In genomic region chr19:2236285-2237050, GRCh38 we compare ENCODE assay signal across 8 cellular contexts. TPM values are rescaled to one million over a fixed set of nuclear protein-coding genes. Genes with fewer than 3 reads are reported as not detected.
DNase-seq lines count a peak whose midpoint lies in the region; ATAC-seq and TF ChIP-seq lines count a peak whose summit lies in the region.

TSS of gene PLEKHJ1 (minus strand) at chr19:2236329. CDS start at chr19:2236248, 81 bp downstream.
TSS of gene SF3A2 (plus strand) at chr19:2236824. CDS start at chr19:2243419, 6,595 bp downstream.

- CTCF ChIA-PET in activated CD4-positive, alpha-beta T cell treated with anti-CD3 and anti-CD28 coated beads for 36 hours (lab: Charles Lee): interaction anchor here (0.6 to 4.5 kb wide), 5 partner anchors 18 to 156 kb away, joined by 3 to 52 read pairs (median 6); no protein-coding TSS in a partner anchor

- H3K27ac ChIP-seq in BLaER1: peak within 1 kb of the TSS; percentile 99

- peaks cover 80% of the 10 kb centered on the region for H3K4me1 ChIP-seq in BLaER1

- ATAC-seq in HG03442 (IDR thresholded peaks at IDR 0.05; ENCODE audit: unreplicated experiment): peak; percentile 68
- peak; percentile 87 for ATAC-seq in activated CD4-positive, alpha-beta T cell treated with anti-CD3 and anti-CD28 coated beads for 36 hours

- intact Hi-C loops in activated CD4-positive, alpha-beta T cell treated with anti-CD3 and anti-CD28 coated beads for 36 hours (cut with DNase I, micrococcal nuclease): loop anchor here (1.0 to 10.0 kb wide), 24 partner anchors 22 to 949 kb away; partner anchors contain the start of genes AP3D1 (in 2 of the 2), ADAT3 (in 1 of the 2), CSNK1G2 (in 1 of the 2) and DAZAP1 (in 1 of the 2)

- POLR2A ChIA-PET in activated CD4-positive, alpha-beta T cell treated with anti-CD3 and anti-CD28 coated beads for 36 hours (lab: Charles Lee): interaction anchor here (0.9 to 1.7 kb wide), 3 partner anchors 13 to 36 kb away, joined by 3 to 4 read pairs (median 4); no protein-coding TSS in a partner anchor

- H3K4me3 ChIP-seq in BLaER1: peak within 1 kb of the TSS; percentile 97
- H3K4me3 ChIP-seq in choroid plexus epithelial cell (ENCODE audit: low read depth, low read length): peak within 1 kb of the TSS; percentile 84
- peak within 1 kb of the TSS; percentile 85 for H3K4me3 ChIP-seq in kidney epithelial cell (ENCODE audit: low read depth, low read length)

- peak within 1 kb of the TSS; percentile 98 for H3K4me2 ChIP-seq in BLaER1

- no peaks in the 10 kb centered on the region for H3K27me3 Mint-ChIP-seq in activated CD4-positive, alpha-beta T cell treated with anti-CD3 and anti-CD28 coated beads for 36 hours

- H4K20me1 ChIP-seq in BLaER1: peaks cover 89% of the 10 kb centered on the region

- peak within 1 kb of the TSS; percentile 97 for H3K27ac Mint-ChIP-seq in activated CD4-positive, alpha-beta T cell treated with anti-CD3 and anti-CD28 coated beads for 36 hours

- H3K4me3 Mint-ChIP-seq in activated CD4-positive, alpha-beta T cell treated with anti-CD3 and anti-CD28 coated beads for 36 hours: peak within 1 kb of the TSS; percentile 94

- TF ChIP-seq CTCF in choroid plexus epithelial cell (conservative IDR thresholded peaks at IDR 0.05; ENCODE audit: low read depth, low read length): peak; percentile 78
- peak; percentile 83 for TF ChIP-seq CTCF in kidney epithelial cell (IDR thresholded peaks at IDR 0.05; ENCODE audit: insufficient read depth, low read length, poor library complexity, severe bottlenecking)

- H3K9me3 ChIP-seq in BLaER1: no peaks in the 10 kb centered on the region

- peaks cover 43% of the 10 kb centered on the region for H3K36me3 ChIP-seq in BLaER1
- no peaks in the 10 kb centered on the region for H3K36me3 ChIP-seq in kidney epithelial cell (ENCODE audit: control insufficient read depth, insufficient read depth, low read length)

- H3K9me3 Mint-ChIP-seq in activated CD4-positive, alpha-beta T cell treated with anti-CD3 and anti-CD28 coated beads for 36 hours (ENCODE audit: low read depth): no peaks in the 10 kb centered on the region

- DNase-seq in GM19238 (ENCODE audit: insufficient read length, low spot score) (peak; percentile 100), NCI-H524 (lab: John Stamatoyannopoulos, UW) (peak; percentile 96 to 99), choroid plexus epithelial cell (ENCODE audit: low read depth) (peak; percentile 98), kidney epithelial cell (ENCODE audit: low read depth) (peak; percentile 79)
- peak; percentile 99 for DNase-seq in activated CD4-positive, alpha-beta T cell treated with anti-CD3 and anti-CD28 coated beads for 36 hours
- peak; percentile 96 to 97 for DNase-seq in stimulated activated CD4-positive, alpha-beta T cell treated with anti-CD3 and anti-CD28 coated beads, Interleukin-15, amount 100 ng/mL, for 48 hours (ENCODE audit: low read depth in 2 of 2)

- H3K4me1 Mint-ChIP-seq in activated CD4-positive, alpha-beta T cell treated with anti-CD3 and anti-CD28 coated beads for 36 hours: peaks cover 52% of the 10 kb centered on the region

- peaks cover 62% of the 10 kb centered on the region for H3K36me3 Mint-ChIP-seq in activated CD4-positive, alpha-beta T cell treated with anti-CD3 and anti-CD28 coated beads for 36 hours (ENCODE audit: low read depth)

- H3K27me3 ChIP-seq in BLaER1 (no peaks in the 10 kb centered on the region), kidney epithelial cell (ENCODE audit: control insufficient read depth, insufficient read depth, low read length) (no peaks in the 10 kb centered on the region)

- H3K9ac ChIP-seq in BLaER1: peak within 1 kb of the TSS; percentile 98

RNA-seq across cellular contexts. Expression of gene PLEKHJ1, which starts in this region (rescaled TPM):
- 10 to 100 TPM; 38.4 to 61.8 TPM for total RNA-seq in activated CD4-positive, alpha-beta T cell treated with anti-CD3 and anti-CD28 coated beads for 36 hours
- total RNA-seq in kidney epithelial cell: 104 TPM in 2 replicates

RNA-seq across cellular contexts. Expression of gene SF3A2, which starts in this region (rescaled TPM):
- total RNA-seq in activated CD4-positive, alpha-beta T cell treated with anti-CD3 and anti-CD28 coated beads for 36 hours: 100 to 1,000 TPM; 146 to 192 TPM
- total RNA-seq in kidney epithelial cell: 72.4 and 75.4 TPM in 2 replicates

Comparison
In these comparisons a context has a peak if more than half of its experiments do, and no peak if none do; other contexts are left out.
1. Peak in every context shown above with its lines: DNase-seq, ATAC-seq, H3K4me3 ChIP-seq and H3K27ac ChIP-seq.